27 cellular contexts compared by ENCODE assay signal in genomic region chr4:45518832-45519231, GRCh38.
"Had no signal": no experiment of that assay in that cellular context is flagged by ENCODE, and none has a peak within 500 bp of the region (broad histone marks: within the 10 kb centered on the region; RNA-seq: fewer than 3 reads in every experiment).

No MANE protein-coding gene starts in this region.

- H3K4me1 Mint-ChIP-seq: activated naive CD8-positive, alpha-beta T cell treated with anti-CD3 and anti-CD28 coated beads, Interleukin-2, amount 10 ng/mL, durations not matched to agents 7 days and 5 days had no signal

- H3K4me3 ChIP-seq: adrenal gland, SK-N-MC had no signal

- H3K36me3 Mint-ChIP-seq: activated naive CD8-positive, alpha-beta T cell treated with anti-CD3 and anti-CD28 coated beads, Interleukin-2, amount 10 ng/mL, durations not matched to agents 7 days and 5 days had no signal

- H3K4me3 Mint-ChIP-seq: activated CD8-positive, alpha-beta T cell treated with anti-CD3 and anti-CD28 coated beads, Interleukin-2, amount 10 ng/mL, durations not matched to agents 7 days and 5 days; activated naive CD8-positive, alpha-beta T cell treated with anti-CD3 and anti-CD28 coated beads, Interleukin-2, amount 10 ng/mL, durations not matched to agents 7 days and 5 days had no signal

- H3K27me3 Mint-ChIP-seq: activated naive CD8-positive, alpha-beta T cell treated with anti-CD3 and anti-CD28 coated beads, Interleukin-2, amount 10 ng/mL, durations not matched to agents 7 days and 5 days had no signal

- DNase-seq: activated CD4-positive, alpha-beta T cell treated with anti-CD3 and anti-CD28 coated beads for 48 hours; activated CD4-positive, alpha-beta T cell treated with anti-CD3 and anti-CD28 coated beads, Interleukin-2, amount 50 U/mL, for 4 hours; activated CD4-positive, CD25-positive, alpha-beta regulatory T cell treated with anti-CD3 and anti-CD28 coated beads, Interleukin-2, amount 50 U/mL, for 72 hours; activated CD8-positive, alpha-beta memory T cell treated with anti-CD3 and anti-CD28 coated beads, Interleukin-2, amount 50 U/mL, for 48 hours; activated CD8-positive, alpha-beta T cell treated with anti-CD3 and anti-CD28 coated beads, Interleukin-2, amount 10 ng/mL, durations not matched to agents 7 days and 5 days; activated naive CD4-positive, alpha-beta T cell treated with anti-CD3 and anti-CD28 coated beads, Interleukin-2, amount 50 U/mL, for 16 hours; activated naive CD8-positive, alpha-beta T cell treated with anti-CD3 and anti-CD28 coated beads, Interleukin-2, amount 10 ng/mL, durations not matched to agents 7 days and 5 days; activated T-cell treated with anti-CD3 and anti-CD28 coated beads, Interleukin-2, amount 50 U/mL, for 1 hour; adrenal gland; anterior cingulate cortex; caudate nucleus; Kasumi-1; NCI-H1092; NCI-H1417; NCI-H2029; NCI-H2107; NCI-H2171 treated with DMSO at 0.1 percent for 48 hours; NCI-H345; NCI-H510A; NCI-H526 treated with DMSO at 0.1 percent for 48 hours; NK-92 treated with Interleukin-12 subunit alpha and Interleukin-12 subunit beta, amount 100 ng/mL, for 24 hours; OCI-M1; RPMI8226; T-helper 1 cell had no signal

- H3K27ac ChIP-seq: adrenal gland, SK-N-MC had no signal

- H3K27me3 ChIP-seq: adrenal gland had no signal

- H3K27ac Mint-ChIP-seq: activated CD8-positive, alpha-beta T cell treated with anti-CD3 and anti-CD28 coated beads, Interleukin-2, amount 10 ng/mL, durations not matched to agents 7 days and 5 days; activated naive CD8-positive, alpha-beta T cell treated with anti-CD3 and anti-CD28 coated beads, Interleukin-2, amount 10 ng/mL, durations not matched to agents 7 days and 5 days had no signal

- H3K36me3 ChIP-seq: adrenal gland had no signal

- H3K4me1 ChIP-seq: adrenal gland had no signal

- ATAC-seq: activated CD8-positive, alpha-beta T cell treated with anti-CD3 and anti-CD28 coated beads, Interleukin-2, amount 10 ng/mL, durations not matched to agents 7 days and 5 days; Panc1; Right ventricle myocardium inferior had no signal

- H3K9me3 ChIP-seq: adrenal gland had no signal
